12 cellular contexts compared by ENCODE assay signal in genomic region chr2:238866656-238867277, GRCh38. TPM values are rescaled to one million over a fixed set of nuclear protein-coding genes. Genes with fewer than 3 reads are reported as not detected.
DNase-seq lines count a peak whose midpoint lies in the region; ATAC-seq and TF ChIP-seq lines count a peak whose summit lies in the region.
"Had no signal": no experiment of that assay in that cellular context is flagged by ENCODE, and none has a peak within 500 bp of the region (broad histone marks: within the 10 kb centered on the region; RNA-seq: fewer than 3 reads in every experiment).

No MANE protein-coding gene starts in this region.

- H3K9ac ChIP-seq in IMR-90 (ENCODE audit: low read depth, low read length), result 0 out of 2 replicates have a peak overlapping the region, but pooled peaks have one; percentile 4
- H3K9ac ChIP-seq in muscle layer of colon (ENCODE audit: low read length), result no peak overlapping the region

- peak overlapping the region; percentile 24 for H4K5ac ChIP-seq in IMR-90 (ENCODE audit: low read depth, low read length)

- no peak overlapping the region for H3K4me2 ChIP-seq in IMR-90 (ENCODE audit: low read depth, low read length)

- peak overlapping the region; percentile 88 for H4K91ac ChIP-seq in IMR-90 (ENCODE audit: insufficient read depth, low read depth, low read length)

- H3K36me3 ChIP-seq in IMR-90 (ENCODE audit: control insufficient read depth, insufficient read depth, low read length), result peaks cover 4% of the 10 kb centered on the region; the same call in 1 of the 2 replicates
- H3K36me3 ChIP-seq in muscle layer of colon (ENCODE audit: insufficient read depth, low read length), result no peaks in the 10 kb centered on the region
- no peaks in the 10 kb centered on the region for H3K36me3 ChIP-seq in suprapubic skin

- H3K9me1 ChIP-seq in IMR-90 (ENCODE audit: insufficient read depth, low read length), result peaks cover 46% of the 10 kb centered on the region

- dilution Hi-C loops in IMR-90 (cut with HindIII; ENCODE audit: low sequenced_read_pairs, unreplicated experiment), result no loop called here

- H2BK15ac ChIP-seq in IMR-90 (ENCODE audit: low read depth, low read length), result peak overlapping the region; percentile 78; the same call in 2 of the 3 replicates

- H4K8ac ChIP-seq in IMR-90 (ENCODE audit: low read depth in 2 of 2, low read length in 2 of 2), result peak overlapping the region; percentile 52 to 77

- peak overlapping the region; percentile 89; the same call in 1 of the 2 replicates for H2AK5ac ChIP-seq in IMR-90 (ENCODE audit: low read depth, low read length)

- in situ Hi-C loops in IMR-90 (cut with MboI; ENCODE audit: low sequenced_read_pairs), result no loop called here

- peak overlapping the region; percentile 88 for H2BK120ac ChIP-seq in IMR-90 (ENCODE audit: low read depth, low read length)

- H3K27ac ChIP-seq in IMR-90 (ENCODE audit: insufficient read depth, low read length), result peak overlapping the region; percentile 77
- peak overlapping the region; percentile 94 for H3K27ac ChIP-seq in RWPE1
- H3K27ac ChIP-seq in muscle layer of colon (ENCODE audit: low read depth, low read length), result peak overlapping the region; percentile 50
- H3K27ac ChIP-seq in suprapubic skin, result peak overlapping the region; percentile 83
- H3K27ac ChIP-seq: psoas muscle had no signal

- peak overlapping the region; percentile 95 for H3K4ac ChIP-seq in IMR-90 (ENCODE audit: low read depth, low read length)

- no peak for TF ChIP-seq CTCF in IMR-90 (conservative IDR thresholded peaks at IDR 0.05; ENCODE audit: low read depth, low read length)
- no peak for TF ChIP-seq CTCF in RWPE1 (conservative IDR thresholded peaks at IDR 0.05; ENCODE audit: low read depth)
- TF ChIP-seq CTCF in suprapubic skin (IDR thresholded peaks at IDR 0.05), result no peak

- H3K4me1 ChIP-seq in IMR-90 (ENCODE audit: control insufficient read depth, insufficient read depth, low read length) (peaks cover 53% of the 10 kb centered on the region), muscle layer of colon (ENCODE audit: insufficient read depth, low read length) (peaks cover 65% of the 10 kb centered on the region), suprapubic skin (peaks cover 39% of the 10 kb centered on the region)

- H3K9me3 ChIP-seq in IMR-90 (ENCODE audit: control insufficient read depth, insufficient read depth, low read length) (no peaks in the 10 kb centered on the region), muscle layer of colon (ENCODE audit: low read length) (no peaks in the 10 kb centered on the region), suprapubic skin (no peaks in the 10 kb centered on the region)
- H3K9me3 ChIP-seq: psoas muscle had no signal

- peak overlapping the region; percentile 73 for H2AFZ ChIP-seq in IMR-90 (replicated peaks; ENCODE audit: low read length, poor library complexity)

- DNase-seq in IMR-90, result no peak
- no peak for DNase-seq in RWPE1 (ENCODE audit: low spot score)
- peak; percentile 53 to 54 for DNase-seq in suprapubic skin (ENCODE audit: low spot score in 2 of 2)
- DNase-seq in RPMI8226, result no peak
- DNase-seq in NCI-H524 treated with DMSO at 0.1 percent for 48 hours (lab: John Stamatoyannopoulos, UW), result no peak
- DNase-seq in NOMO-1 treated with dmso at 0.1 percent for 144 hours (lab: John Stamatoyannopoulos, UW; ENCODE audit: unreplicated experiment), result no peak
- DNase-seq: activated gamma-delta T cell treated with Interleukin-2 at 50 U/mL for 16 hours; effector memory CD8-positive, alpha-beta T cell; midbrain; NCI-H526 treated with DMSO at 0.1 percent for 48 hours had no signal

- peak overlapping the region; percentile 42 for H3K18ac ChIP-seq in IMR-90 (ENCODE audit: low read depth, low read length)

- H3K56ac ChIP-seq in IMR-90 (ENCODE audit: extremely low read depth, insufficient read depth, low read length), result peak overlapping the region; percentile 59

- H2AK9ac ChIP-seq in IMR-90 (replicated peaks; ENCODE audit: low read depth, low read length, poor library complexity), result peak overlapping the region; percentile 75

- BruUV-seq in IMR-90 (replicated peaks; lab: Mats Ljungman, UMichigan), result no TSS peak

- peak overlapping the region; percentile 72; the same call in 1 of the 2 replicates for H3K23ac ChIP-seq in IMR-90 (ENCODE audit: low read depth, low read length)

- no peak for ATAC-seq in IMR-90 (ENCODE audit: low read depth)
- ATAC-seq: effector memory CD8-positive, alpha-beta T cell; psoas muscle had no signal

- H2BK20ac ChIP-seq in IMR-90 (ENCODE audit: low read depth, low read length), result peak overlapping the region; percentile 84

- POLR2A ChIA-PET in IMR-90 (lab: Charles Lee; ENCODE audit: unreplicated experiment), result no interaction called here
- POLR2A ChIA-PET in RWPE1 (lab: Yijun Ruan, JAX; ENCODE audit: low non-redundant PET), result no interaction called here

- TF ChIP-seq RAD21 in IMR-90 (IDR thresholded peaks at IDR 0.05; ENCODE audit: low read length), result no peak

- WGBS in IMR-90 (ENCODE audit: extremely low coverage in 2 of 2, insufficient read length in 1 of 2), 2 experiments, result 69% methylated on average over 5 of the region's 17 CpGs; no CpG with 5 or more reads in 1 of the 2 experiments
- 65% methylated on average over 13 of the region's 17 CpGs for WGBS in suprapubic skin

- no peaks in the 10 kb centered on the region for H4K20me1 ChIP-seq in IMR-90 (ENCODE audit: insufficient read depth, low read length)

- no peak for TF ChIP-seq POLR2A in IMR-90 (IDR thresholded peaks at IDR 0.05; ENCODE audit: low read depth, low read length)
- no peak for TF ChIP-seq POLR2A in suprapubic skin (IDR thresholded peaks at IDR 0.05)

- no peak overlapping the region for H3K4me3 ChIP-seq in IMR-90 (ENCODE audit: insufficient read depth, low read depth, low read length)
- no peak overlapping the region for H3K4me3 ChIP-seq in muscle layer of colon (ENCODE audit: low read depth in 1 of 2, low read length in 2 of 2)
- no peak overlapping the region for H3K4me3 ChIP-seq in suprapubic skin
- H3K4me3 ChIP-seq: psoas muscle had no signal

- H3K14ac ChIP-seq in IMR-90 (replicated peaks; ENCODE audit: low read depth, low read length), result peak overlapping the region; percentile 83

- H2BK5ac ChIP-seq in IMR-90 (ENCODE audit: low read depth, low read length, poor library complexity, severe bottlenecking), result peak overlapping the region; percentile 83

- no peak for TF ChIP-seq EP300 in suprapubic skin (IDR thresholded peaks at IDR 0.05)

- H3K27me3 ChIP-seq in IMR-90 (ENCODE audit: control insufficient read depth, insufficient read depth, low read length) (no peaks in the 10 kb centered on the region), muscle layer of colon (ENCODE audit: control insufficient read depth in 1 of 2, insufficient read depth in 2 of 2, low read length in 2 of 2) (no peaks in the 10 kb centered on the region), suprapubic skin (no peaks in the 10 kb centered on the region)

- intact Hi-C loops in IMR-90 (cut with micrococcal nuclease), result no loop called here

- CTCF ChIA-PET in IMR-90 (lab: Yijun Ruan, JAX), result no interaction called here
- CTCF ChIA-PET in RWPE1 (lab: Yijun Ruan, JAX), result no interaction called here

- H3K79me1 ChIP-seq in IMR-90 (ENCODE audit: low read depth in 1 of 2, low read length in 2 of 2), result peaks cover 36 to 72% of the 10 kb centered on the region in 2 experiments

TF ChIP-seq in IMR-90, 13 proteins besides CTCF, POLR2A, EP300 and RAD21:
- TF ChIP-seq CHD1 (IDR thresholded peaks at IDR 0.05; ENCODE audit: low read depth, low read length) (no peak), MAFK (IDR thresholded peaks at IDR 0.05; ENCODE audit: low read depth, low read length) (no peak), NFE2L2 (IDR thresholded peaks at IDR 0.05; ENCODE audit: low read depth, low read length) (no peak), MAZ (IDR thresholded peaks at IDR 0.05; ENCODE audit: borderline replicate concordance, low read depth, low read length) (no peak), MXI1 (IDR thresholded peaks at IDR 0.05; ENCODE audit: borderline replicate concordance, low read depth, low read length) (no peak), BHLHE40 (IDR thresholded peaks at IDR 0.05; ENCODE audit: low read depth, low read length) (no peak), RFX5 (IDR thresholded peaks at IDR 0.05; ENCODE audit: low read depth, low read length) (no peak), FOS (IDR thresholded peaks at IDR 0.05; ENCODE audit: low read depth, low read length) (no peak), USF2 (IDR thresholded peaks at IDR 0.05; ENCODE audit: low read depth, low read length) (no peak), ELK1 (IDR thresholded peaks at IDR 0.05; ENCODE audit: borderline replicate concordance, low read depth, low read length) (no peak), SMC3 (IDR thresholded peaks at IDR 0.05; ENCODE audit: low read depth, low read length) (no peak), CEBPB (IDR thresholded peaks at IDR 0.05; ENCODE audit: low read depth, low read length) (no peak), RCOR1 (IDR thresholded peaks at IDR 0.05; ENCODE audit: insufficient replicate concordance, low read length) (no peak)
TF ChIP-seq in IMR-90: peak in this region for 0.

RNA-seq across cellular contexts. Expression of gene TWIST2, which starts 18.9 kb away (rescaled TPM):
- total RNA-seq in IMR-90 (2012; rRNA removed) (9.3 and 14.7 TPM in 2 replicates), suprapubic skin (10 to 100 TPM; 14.7 to 72.7 (median 30.4) TPM)
- 33.6 and 40.0 TPM in 2 replicates for polyA plus RNA-seq in IMR-90 (2012; rRNA removed)
- polyA plus RNA-seq in IMR-90 (2012; cell fraction: cytosol; rRNA removed), result 27.9 and 76.1 TPM in 2 replicates
- polyA plus RNA-seq in IMR-90 (2012; cell fraction: nucleus; rRNA removed; ENCODE audit: low replicate concordance), result 18.9 and 35.7 TPM in 2 replicates

Comparison
In these comparisons a context has a peak if more than half of its experiments do, and no peak if none do; other contexts are left out.
1. DNase-seq: peak in suprapubic skin (2 of 2); none in IMR-90 (single experiment), RWPE1 (single experiment), RPMI8226 (single experiment), NCI-H524 treated with DMSO at 0.1 percent for 48 hours (single experiment) and NOMO-1 treated with dmso at 0.1 percent for 144 hours (single experiment).
2. Peak in every context shown above with its lines, with median percentiles within 50 percentile points of each other: H3K27ac ChIP-seq.